ENCODE assay signal across 12 cellular contexts in the genomic region with DNA sequence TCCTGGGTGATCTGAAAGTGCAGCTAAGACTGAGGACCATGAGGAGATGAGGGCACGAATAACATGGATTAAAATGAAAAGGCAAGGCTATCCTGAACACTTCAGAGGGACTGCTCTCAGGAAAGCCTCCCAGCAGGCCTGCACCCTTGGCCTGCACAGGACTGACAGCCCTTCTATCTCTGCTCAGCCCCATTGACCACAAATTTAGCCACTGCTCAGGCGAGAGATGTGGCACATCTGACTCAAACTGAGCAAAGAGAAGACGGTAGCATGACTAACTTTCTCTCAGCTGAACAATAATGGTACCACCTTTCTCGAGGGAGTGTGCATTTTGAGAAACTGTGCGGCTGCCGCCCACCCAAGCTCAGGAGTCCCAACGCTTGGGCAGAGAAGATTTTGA.
DNase-seq lines count a peak whose midpoint lies in the region; ATAC-seq and TF ChIP-seq lines count a peak whose summit lies in the region.
"Had no signal": no experiment of that assay in that cellular context is flagged by ENCODE, and none has a peak within 500 bp of the region (broad histone marks: within the 10 kb centered on the region; RNA-seq: fewer than 3 reads in every experiment).

No MANE protein-coding gene starts in this region.

- peaks cover 11% of the 10 kb centered on the region for H3K9me3 Mint-ChIP-seq in activated CD8-positive, alpha-beta T cell treated with anti-CD3 and anti-CD28 coated beads for 36 hours
- H3K9me3 Mint-ChIP-seq in activated CD8-positive, alpha-beta T cell treated with anti-CD3 and anti-CD28 coated beads, Interleukin-2, amount 10 ng/mL, durations not matched to agents 7 days and 5 days (ENCODE audit: insufficient read depth): no peaks in the 10 kb centered on the region
- H3K9me3 Mint-ChIP-seq: nephron had no signal

- H3K27ac Mint-ChIP-seq in activated CD8-positive, alpha-beta T cell treated with anti-CD3 and anti-CD28 coated beads for 36 hours: peak overlapping the region; percentile 11
- no peak overlapping the region for H3K27ac Mint-ChIP-seq in activated CD8-positive, alpha-beta T cell treated with anti-CD3 and anti-CD28 coated beads, Interleukin-2, amount 10 ng/mL, durations not matched to agents 7 days and 5 days
- H3K27ac Mint-ChIP-seq: nephron had no signal

- intact Hi-C loops in activated CD8-positive, alpha-beta T cell treated with anti-CD3 and anti-CD28 coated beads for 36 hours (cut with micrococcal nuclease): loop anchor here (2.0 to 10.0 kb wide), 2 partner anchors 429 to 539 kb away; no protein-coding TSS in a partner anchor

- CTCF ChIA-PET in activated CD8-positive, alpha-beta T cell treated with anti-CD3 and anti-CD28 coated beads for 36 hours (lab: Charles Lee): interaction anchor here (0.8 to 2.2 kb wide), 5 partner anchors 9 to 473 kb away, joined by 3 to 7 read pairs (median 3); no protein-coding TSS in a partner anchor
- CTCF ChIA-PET in activated CD8-positive, alpha-beta T cell treated with anti-CD3 and anti-CD28 coated beads, Interleukin-2, amount 10 ng/mL, durations not matched to agents 7 days and 5 days (lab: Charles Lee): interaction anchor here (1.1 kb wide), 1 partner anchor 428 kb away, joined by 4 read pairs; no protein-coding TSS in a partner anchor

- peak; percentile 7 for ATAC-seq in activated CD8-positive, alpha-beta T cell treated with anti-CD3 and anti-CD28 coated beads for 36 hours
- ATAC-seq in activated CD8-positive, alpha-beta T cell treated with anti-CD3 and anti-CD28 coated beads, Interleukin-2, amount 10 ng/mL, durations not matched to agents 7 days and 5 days: no peak
- ATAC-seq in GM21447 (IDR thresholded peaks at IDR 0.05; ENCODE audit: unreplicated experiment) (peak; percentile 49), HG03103 (IDR thresholded peaks at IDR 0.05; ENCODE audit: low read depth, unreplicated experiment) (peak; percentile 38)
- ATAC-seq: A549 had no signal

- POLR2A ChIA-PET in activated CD8-positive, alpha-beta T cell treated with anti-CD3 and anti-CD28 coated beads for 36 hours (lab: Charles Lee): interaction anchor here (0.6 kb wide), 1 partner anchor 403 kb away, joined by 4 read pairs; no protein-coding TSS in a partner anchor
- POLR2A ChIA-PET in activated CD8-positive, alpha-beta T cell treated with anti-CD3 and anti-CD28 coated beads, Interleukin-2, amount 10 ng/mL, durations not matched to agents 7 days and 5 days (lab: Charles Lee): no interaction called here

- TF ChIP-seq CTCF in activated CD8-positive, alpha-beta T cell treated with anti-CD3 and anti-CD28 coated beads for 36 hours (IDR thresholded peaks at IDR 0.05): no peak

- no peak overlapping the region for H3K4me3 Mint-ChIP-seq in activated CD8-positive, alpha-beta T cell treated with anti-CD3 and anti-CD28 coated beads for 36 hours
- H3K4me3 Mint-ChIP-seq in activated CD8-positive, alpha-beta T cell treated with anti-CD3 and anti-CD28 coated beads, Interleukin-2, amount 10 ng/mL, durations not matched to agents 7 days and 5 days: no peak overlapping the region
- H3K4me3 Mint-ChIP-seq: nephron had no signal

- peaks cover 35% of the 10 kb centered on the region for H3K4me1 Mint-ChIP-seq in activated CD8-positive, alpha-beta T cell treated with anti-CD3 and anti-CD28 coated beads for 36 hours (ENCODE audit: low read depth)
- H3K4me1 Mint-ChIP-seq in activated CD8-positive, alpha-beta T cell treated with anti-CD3 and anti-CD28 coated beads, Interleukin-2, amount 10 ng/mL, durations not matched to agents 7 days and 5 days (ENCODE audit: low read depth): peaks cover 38% of the 10 kb centered on the region

- in situ Hi-C loops in ACHN (cut with HindIII; ENCODE audit: low pct_ligation_motif_present, low pct_unique_long_range_greater_than_20kb, low sequenced_read_pairs): no loop called here

- no peaks in the 10 kb centered on the region for H3K27me3 Mint-ChIP-seq in activated CD8-positive, alpha-beta T cell treated with anti-CD3 and anti-CD28 coated beads for 36 hours
- no peaks in the 10 kb centered on the region for H3K27me3 Mint-ChIP-seq in activated CD8-positive, alpha-beta T cell treated with anti-CD3 and anti-CD28 coated beads, Interleukin-2, amount 10 ng/mL, durations not matched to agents 7 days and 5 days (ENCODE audit: low read depth)

- DNase-seq in activated CD8-positive, alpha-beta T cell treated with anti-CD3 and anti-CD28 coated beads for 36 hours: peak; percentile 49
- DNase-seq in activated CD8-positive, alpha-beta T cell treated with anti-CD3 and anti-CD28 coated beads, Interleukin-2, amount 10 ng/mL, durations not matched to agents 7 days and 5 days: no peak
- DNase-seq in kidney tubule cell (ENCODE audit: low spot score) (peak; percentile 30), NCI-H2081 (lab: John Stamatoyannopoulos, UW) (no peak), ACHN (no peak), dermis blood vessel endothelial cell (no peak)
- DNase-seq: DMS53, NCI-H1105 had no signal

- H3K36me3 Mint-ChIP-seq in activated CD8-positive, alpha-beta T cell treated with anti-CD3 and anti-CD28 coated beads for 36 hours (ENCODE audit: low read depth): no peaks in the 10 kb centered on the region
- H3K36me3 Mint-ChIP-seq in activated CD8-positive, alpha-beta T cell treated with anti-CD3 and anti-CD28 coated beads, Interleukin-2, amount 10 ng/mL, durations not matched to agents 7 days and 5 days (ENCODE audit: low read depth): peaks cover 2% of the 10 kb centered on the region

Comparison
In these comparisons a context has a peak if more than half of its experiments do, and no peak if none do; other contexts are left out.
1. DNase-seq: peak in activated CD8-positive, alpha-beta T cell treated with anti-CD3 and anti-CD28 coated beads for 36 hours (single experiment) and kidney tubule cell (single experiment); none in activated CD8-positive, alpha-beta T cell treated with anti-CD3 and anti-CD28 coated beads, Interleukin-2, amount 10 ng/mL, durations not matched to agents 7 days and 5 days (single experiment), NCI-H2081 (0 of 2), ACHN (single experiment) and dermis blood vessel endothelial cell (single experiment).